ENCODE assay signal across 25 cellular contexts in the genomic region with DNA sequence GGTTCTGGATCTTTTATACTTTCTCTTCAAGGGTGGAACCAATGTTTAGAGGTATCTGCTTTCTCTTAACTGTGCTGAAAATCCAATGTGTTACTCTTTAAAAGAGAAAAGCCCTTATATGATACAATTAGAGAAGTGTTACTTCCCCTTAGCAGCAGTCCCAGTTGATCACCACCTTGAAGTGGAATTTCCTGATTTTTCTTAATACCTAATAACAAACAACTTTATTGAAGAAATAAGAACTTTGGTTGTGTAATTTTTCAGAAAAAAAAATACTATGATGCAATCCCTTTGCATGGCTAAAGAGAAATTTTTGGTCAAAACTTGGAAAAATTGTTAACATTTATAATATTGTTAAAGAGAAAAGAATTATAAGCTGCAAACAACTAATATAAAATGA. TPM values are rescaled to one million over a fixed set of nuclear protein-coding genes. Genes with fewer than 3 reads are reported as not detected.
A peak's percentile ranks its signal among the peaks of the same experiment; 100 is the strongest.
DNase-seq lines count a peak whose midpoint lies in the region; ATAC-seq, FAIRE-seq and TF ChIP-seq lines count a peak whose summit lies in the region.
"Had no signal": no experiment of that assay in that cellular context is flagged by ENCODE, and none has a peak within 500 bp of the region (broad histone marks: within the 10 kb centered on the region; RNA-seq: fewer than 3 reads in every experiment).

No MANE protein-coding gene starts in this region.

- H2AFZ ChIP-seq in GM12878 (ENCODE audit: control insufficient read depth, low read depth, low read length) = no peak overlapping the region
- no peak overlapping the region for H2AFZ ChIP-seq in osteoblast (ENCODE audit: low read length)
- no peak overlapping the region for H2AFZ ChIP-seq in GM23248

- TF ChIP-seq CTCF in CD14-positive monocyte (IDR thresholded peaks at IDR 0.05) (no peak), Caco-2 (IDR thresholded peaks at IDR 0.05; ENCODE audit: insufficient read depth in 1 of 2, low read depth in 1 of 2, low read length in 1 of 2, severe bottlenecking in 1 of 2, unreplicated experiment in 1 of 2) (no peak), GM12878 (IDR thresholded peaks at IDR 0.05 in 2 of 3, conservative IDR thresholded peaks at IDR 0.05 in 1 of 3; ENCODE audit: control insufficient read depth in 2 of 3, extremely low read depth in 1 of 3, insufficient read depth in 1 of 3, low read depth in 3 of 3, low read length in 3 of 3) (no peak), osteoblast (IDR thresholded peaks at IDR 0.05; ENCODE audit: extremely low read depth, low read depth, low read length) (no peak)
- no peak for TF ChIP-seq CTCF in activated CD8-positive, alpha-beta T cell treated with anti-CD3 and anti-CD28 coated beads for 36 hours (IDR thresholded peaks at IDR 0.05)

- no peaks in the 10 kb centered on the region for H3K27me3 Mint-ChIP-seq in CD14-positive monocyte (ENCODE audit: low read depth in 3 of 3)
- no peaks in the 10 kb centered on the region for H3K27me3 Mint-ChIP-seq in Caco-2 (ENCODE audit: insufficient read depth, unreplicated experiment)
- H3K27me3 Mint-ChIP-seq in activated CD8-positive, alpha-beta T cell treated with anti-CD3 and anti-CD28 coated beads for 36 hours = peaks cover 3% of the 10 kb centered on the region

- H3K36me3 Mint-ChIP-seq in CD14-positive monocyte (peaks cover 21 to 28% of the 10 kb centered on the region in 2 donors), Caco-2 (ENCODE audit: insufficient read depth, unreplicated experiment) (peaks cover 70% of the 10 kb centered on the region)
- no peaks in the 10 kb centered on the region for H3K36me3 Mint-ChIP-seq in activated CD8-positive, alpha-beta T cell treated with anti-CD3 and anti-CD28 coated beads for 36 hours (ENCODE audit: low read depth)
- H3K36me3 Mint-ChIP-seq: CD4-positive, alpha-beta memory T cell; IgD-negative memory B cell had no signal

- BruUV-seq in Caco-2 (replicated peaks; lab: Mats Ljungman, UMichigan) = TSS peak; percentile 3
- BruUV-seq in GM12878 (replicated peaks; lab: Mats Ljungman, UMichigan) = no TSS peak

- no peak for FAIRE-seq in GM12878 (lab: Jason Lieb, UNC)
- FAIRE-seq: GM12891, HTR-8/SVneo had no signal

- H3K36me3 ChIP-seq in Caco-2 (ENCODE audit: control insufficient read depth, insufficient read depth, low read length) = no peaks in the 10 kb centered on the region
- no peaks in the 10 kb centered on the region for H3K36me3 ChIP-seq in GM12878 (ENCODE audit: control insufficient read depth in 2 of 2, insufficient read depth in 2 of 2, low read length in 1 of 2)
- H3K36me3 ChIP-seq in osteoblast (ENCODE audit: insufficient read depth, low read length) = peaks cover 5% of the 10 kb centered on the region
- no peaks in the 10 kb centered on the region for H3K36me3 ChIP-seq in GM23248 (ENCODE audit: low read depth)
- H3K36me3 ChIP-seq: BE2C, MG63 had no signal

- TF ChIP-seq EP300 in GM12878 (IDR thresholded peaks at IDR 0.05; ENCODE audit: borderline replicate concordance in 1 of 2, control insufficient read depth in 1 of 2, low read depth in 2 of 2, low read length in 2 of 2) = no peak

- DNase-seq in CD14-positive monocyte (ENCODE audit: low spot score) (no peak), Caco-2 (no peak), GM12878 (ENCODE audit: low read depth, low spot score) (no peak), osteoblast (ENCODE audit: insufficient read length, low spot score, missing footprints) (no peak), GM23248 (no peak)
- DNase-seq in activated CD8-positive, alpha-beta T cell treated with anti-CD3 and anti-CD28 coated beads for 36 hours = no peak
- DNase-seq: BE2C; CD4-positive, alpha-beta memory T cell; DND-41; H9; MG63; NCI-H1092 treated with DMSO at 0.1 percent for 48 hours; NCI-H1436 treated with DMSO at 0.1 percent for 48 hours; NCI-H2081; NCI-H2171 treated with DMSO at 0.1 percent for 48 hours; NCI-H446; NCI-H526; PC-3; Right ventricle myocardium superior; SW 1271; T-helper 17 cell had no signal

- RAD21 ChIA-PET in GM12878 (lab: Charles Lee; ENCODE audit: unreplicated experiment) = no interaction called here

- no peaks in the 10 kb centered on the region for H4K20me1 ChIP-seq in GM12878 (ENCODE audit: control insufficient read depth, insufficient read depth)
- no peaks in the 10 kb centered on the region for H4K20me1 ChIP-seq in osteoblast (ENCODE audit: insufficient read depth, low read length)
- H4K20me1 ChIP-seq in GM23248 (ENCODE audit: insufficient read depth) = no peaks in the 10 kb centered on the region

- H3K4me3 Mint-ChIP-seq in CD14-positive monocyte (no peak overlapping the region), Caco-2 (ENCODE audit: unreplicated experiment) (no peak overlapping the region)
- H3K4me3 Mint-ChIP-seq in activated CD8-positive, alpha-beta T cell treated with anti-CD3 and anti-CD28 coated beads for 36 hours = no peak overlapping the region
- H3K4me3 Mint-ChIP-seq: CD4-positive, alpha-beta memory T cell; H9; IgD-negative memory B cell; T-helper 17 cell had no signal

- H3K4me1 Mint-ChIP-seq in CD14-positive monocyte (peaks cover 21% of the 10 kb centered on the region), Caco-2 (ENCODE audit: low read depth, unreplicated experiment) (peaks cover 33% of the 10 kb centered on the region)
- H3K4me1 Mint-ChIP-seq in activated CD8-positive, alpha-beta T cell treated with anti-CD3 and anti-CD28 coated beads for 36 hours (ENCODE audit: low read depth) = no peaks in the 10 kb centered on the region
- H3K4me1 Mint-ChIP-seq: CD4-positive, alpha-beta memory T cell; IgD-negative memory B cell; T-helper 17 cell had no signal

- TF ChIP-seq POLR2A in GM12878 (IDR thresholded peaks at IDR 0.05; ENCODE audit: low read depth, low read length) = no peak

- in situ Hi-C loops in GM12878 (cut with MboI) = no loop called here
- in situ Hi-C loops in GM23248 (cut with MboI) = no loop called here

- peaks cover 17% of the 10 kb centered on the region for H3F3A ChIP-seq in GM23248 (ENCODE audit: insufficient read depth)

- H3K4me3 ChIP-seq in Caco-2 (ENCODE audit: low read depth, low read length) (no peak overlapping the region), GM12878 (no peak overlapping the region), osteoblast (ENCODE audit: insufficient read depth, low read length) (no peak overlapping the region), GM23248 (no peak overlapping the region)
- H3K4me3 ChIP-seq: MG63 had no signal

- no peaks in the 10 kb centered on the region for H3K9me2 ChIP-seq in GM23248 (ENCODE audit: insufficient read depth)

- POLR2A ChIA-PET in Caco-2 (lab: Charles Lee) (no interaction called here), GM12878 (lab: Charles Lee) (no interaction called here)
- POLR2A ChIA-PET in activated CD8-positive, alpha-beta T cell treated with anti-CD3 and anti-CD28 coated beads for 36 hours (lab: Charles Lee) = no interaction called here

- SMC1A ChIA-PET in GM12878 (lab: Charles Lee; ENCODE audit: uncharacterized antibody, unreplicated experiment) = interaction anchor here (0.8 to 1.6 kb wide), 2 partner anchors 14 to 60 kb away, joined by 3 to 4 read pairs; no protein-coding TSS in a partner anchor

- CTCF ChIA-PET in Caco-2 (lab: Charles Lee) = no interaction called here
- CTCF ChIA-PET in GM12878 (lab: Yijun Ruan, JAX) = interaction anchor here (0.7 kb wide), 1 partner anchor 35 kb away, joined by 3 read pairs; no protein-coding TSS in a partner anchor
- CTCF ChIA-PET in activated CD8-positive, alpha-beta T cell treated with anti-CD3 and anti-CD28 coated beads for 36 hours (lab: Charles Lee) = no interaction called here

- no peaks in the 10 kb centered on the region for H3K9me3 ChIP-seq in Caco-2
- no peaks in the 10 kb centered on the region for H3K9me3 ChIP-seq in GM12878 (replicated peaks; ENCODE audit: control insufficient read depth, insufficient read depth, low read length)
- no peaks in the 10 kb centered on the region for H3K9me3 ChIP-seq in osteoblast (ENCODE audit: low read depth, low read length)
- H3K9me3 ChIP-seq in GM23248 (ENCODE audit: low read depth) = no peaks in the 10 kb centered on the region
- H3K9me3 ChIP-seq: BE2C, MG63 had no signal

- H3K27ac Mint-ChIP-seq in CD14-positive monocyte (peak overlapping the region in 4 of 7 donors; percentile 40 to 72 (median 54)), Caco-2 (ENCODE audit: unreplicated experiment) (no peak overlapping the region)
- H3K27ac Mint-ChIP-seq in activated CD8-positive, alpha-beta T cell treated with anti-CD3 and anti-CD28 coated beads for 36 hours = no peak overlapping the region
- H3K27ac Mint-ChIP-seq: CD4-positive, alpha-beta memory T cell; H9; IgD-negative memory B cell; T-helper 17 cell had no signal

- no peak overlapping the region for H3K9ac ChIP-seq in GM12878 (ENCODE audit: control insufficient read depth, insufficient read depth, low read length)
- no peak overlapping the region for H3K9ac ChIP-seq in GM23248

- intact Hi-C loops in CD14-positive monocyte (cut with micrococcal nuclease) = no loop called here
- intact Hi-C loops in Caco-2 (cut with micrococcal nuclease; ENCODE audit: unreplicated experiment) = no loop called here
- intact Hi-C loops in GM12878 (cut with micrococcal nuclease; ENCODE audit: unreplicated experiment) = no loop called here
- intact Hi-C loops in activated CD8-positive, alpha-beta T cell treated with anti-CD3 and anti-CD28 coated beads for 36 hours (cut with micrococcal nuclease) = no loop called here

- peak; percentile 49; the same call in 2 of the 3 replicates for ATAC-seq in GM12878
- ATAC-seq in activated CD8-positive, alpha-beta T cell treated with anti-CD3 and anti-CD28 coated beads for 36 hours = no peak
- no peak for ATAC-seq in HG02623 (IDR thresholded peaks at IDR 0.05; ENCODE audit: unreplicated experiment)
- ATAC-seq: PC-3, T-helper 17 cell had no signal

- TF ChIP-seq RAD21 in GM12878 (IDR thresholded peaks at IDR 0.05; ENCODE audit: insufficient read depth, low read depth, low read length) = no peak

- H3K79me2 ChIP-seq in GM12878 (ENCODE audit: control insufficient read depth, insufficient read depth, low read length) (no peaks in the 10 kb centered on the region), osteoblast (ENCODE audit: insufficient read depth, low read length) (no peaks in the 10 kb centered on the region), GM23248 (ENCODE audit: insufficient read depth) (no peaks in the 10 kb centered on the region)

- H3K27ac ChIP-seq in GM12878 (ENCODE audit: control insufficient read depth, insufficient read depth) (no peak overlapping the region), osteoblast (ENCODE audit: low read depth, low read length) (peak overlapping the region; percentile 19), GM23248 (no peak overlapping the region)

- H3K9me3 Mint-ChIP-seq in CD14-positive monocyte = no peaks in the 10 kb centered on the region
- H3K9me3 Mint-ChIP-seq in Caco-2 (ENCODE audit: unreplicated experiment) = peaks cover 5% of the 10 kb centered on the region
- no peaks in the 10 kb centered on the region for H3K9me3 Mint-ChIP-seq in activated CD8-positive, alpha-beta T cell treated with anti-CD3 and anti-CD28 coated beads for 36 hours
- H3K9me3 Mint-ChIP-seq: CD4-positive, alpha-beta memory T cell; H9 had no signal

- no peaks in the 10 kb centered on the region for H3K27me3 ChIP-seq in Caco-2 (replicated peaks; ENCODE audit: control insufficient read depth, insufficient read depth, low read length)
- no peaks in the 10 kb centered on the region for H3K27me3 ChIP-seq in GM12878 (replicated peaks in 1 of 2; ENCODE audit: control insufficient read depth in 2 of 2, insufficient read depth in 2 of 2, low read length in 1 of 2)
- no peaks in the 10 kb centered on the region for H3K27me3 ChIP-seq in osteoblast (ENCODE audit: insufficient read depth, low read length)
- no peaks in the 10 kb centered on the region for H3K27me3 ChIP-seq in GM23248 (replicated peaks; ENCODE audit: insufficient read depth)
- H3K27me3 ChIP-seq: BE2C, MG63 had no signal

- peaks cover 19% of the 10 kb centered on the region for H3K4me1 ChIP-seq in Caco-2
- no peaks in the 10 kb centered on the region for H3K4me1 ChIP-seq in GM12878 (ENCODE audit: control insufficient read depth, insufficient read depth, low read length)
- H3K4me1 ChIP-seq in osteoblast (ENCODE audit: insufficient read depth, low read length) = peaks cover 19% of the 10 kb centered on the region
- peaks cover 25% of the 10 kb centered on the region for H3K4me1 ChIP-seq in GM23248 (ENCODE audit: insufficient read depth)
- H3K4me1 ChIP-seq: BE2C had no signal

- H3K4me2 ChIP-seq in GM12878 (ENCODE audit: control insufficient read depth, insufficient read depth) (no peak overlapping the region), osteoblast (ENCODE audit: insufficient read depth, low read length) (no peak overlapping the region), GM23248 (ENCODE audit: unreplicated experiment) (no peak overlapping the region)

RNA-seq across cellular contexts. Expression of gene SLC1A3, which starts 24.8 kb away (rescaled TPM):
- polyA plus RNA-seq in CD14-positive monocyte (1 to 10 TPM; 1.2 to 1.3 TPM), GM12878 (2011; rRNA removed) (0.20 and 0.23 TPM in 2 replicates), GM12878 (2014; fragmentation: Illumina TruSeq; extraction: Trizol) (3.6 and 4.5 TPM in 2 replicates), GM12878 (2014; fragmentation: Nextera tagmentation; extraction: Ambion mirVana) (1 to 10 TPM; 3.5 to 4.0 TPM), GM12878 (2014; rRNA removed) (2.0 and 4.4 TPM in 2 replicates), GM12878 (2016; fragmentation: Nextera tagmentation; extraction: Ambion mirVana) (1 to 10 TPM; 3.0 to 3.3 TPM), GM23248 (2016; fragmentation: Nextera tagmentation; extraction: Ambion mirVana) (1.7 and 2.3 TPM in 2 replicates)
- total RNA-seq in Caco-2 (2022) (178 and 195 TPM in 2 replicates), GM12878 (2014; rRNA removed) (3.2 and 3.4 TPM in 2 replicates), GM12878 (2014; rRNA removed; fragmentation: Illumina TruSeq; extraction: Trizol) (3.1 and 3.9 TPM in 2 replicates), GM12878 (2021) (3.4 TPM in 2 replicates), osteoblast (45.2 and 76.9 TPM in 2 replicates)
- total RNA-seq in GM12878 (2013; cell fraction: nucleolus; rRNA removed) = 17.0 and 21.9 TPM in 2 replicates
- not detected for polyA plus RNA-seq in GM12878 (2011; ENCODE audit: low read depth)
- 0.07 and 0.13 TPM in 2 replicates for polyA plus RNA-seq in GM12878 (2011; cell fraction: cytosol; rRNA removed)
- polyA plus RNA-seq in GM12878 (2011; cell fraction: nucleus; rRNA removed) = 0.22 and 0.39 TPM in 2 replicates
- polyA plus RNA-seq in GM12878 (2012) = 0.14 TPM in 1 of 2 replicates, not detected in the other
- polyA minus RNA-seq in GM12878 (2011; rRNA and poly(A)+ RNA removed) = 1.2 TPM in 1 of 2 replicates, not detected in the other
- polyA minus RNA-seq in GM12878 (2011; cell fraction: cytosol; rRNA and poly(A)+ RNA removed) = 2.7 TPM in 1 of 2 replicates, not detected in the other
- 0.38 and 0.97 TPM in 2 replicates for polyA minus RNA-seq in GM12878 (2011; cell fraction: nucleus; rRNA and poly(A)+ RNA removed)
- 1.8 and 2.5 TPM in 2 replicates for total RNA-seq in GM23248 (2014; rRNA removed; shearing (Covaris generic))
- total RNA-seq in activated CD8-positive, alpha-beta T cell treated with anti-CD3 and anti-CD28 coated beads for 36 hours = under 1 TPM; 0.34 to 0.74 TPM
- total RNA-seq: T-helper 17 cell had no signal
- polyA plus RNA-seq: CD4-positive, alpha-beta memory T cell; IgD-negative memory B cell had no signal

Comparison
In these comparisons a context has a peak if more than half of its experiments do, and no peak if none do; other contexts are left out.
1. H3K27ac Mint-ChIP-seq: peak in CD14-positive monocyte (4 of 7); none in Caco-2 (single experiment) and activated CD8-positive, alpha-beta T cell treated with anti-CD3 and anti-CD28 coated beads for 36 hours (single experiment).